9 cellular contexts compared by ENCODE assay signal in genomic region chr7:22361795-22362194, GRCh38. TPM values are rescaled to one million over a fixed set of nuclear protein-coding genes. Genes with fewer than 3 reads are reported as not detected.
DNase-seq lines count a peak whose midpoint lies in the region; ATAC-seq and TF ChIP-seq lines count a peak whose summit lies in the region.
"Had no signal": no experiment of that assay in that cellular context is flagged by ENCODE, and none has a peak within 500 bp of the region (broad histone marks: within the 10 kb centered on the region; RNA-seq: fewer than 3 reads in every experiment).

No MANE protein-coding gene starts in this region.

- no peaks in the 10 kb centered on the region for H4K20me1 ChIP-seq in OCI-LY1 (ENCODE audit: insufficient read depth, low read length)
- peaks cover 8% of the 10 kb centered on the region for H4K20me1 ChIP-seq in neural progenitor cell (ENCODE audit: low read depth)

- H3K4me3 ChIP-seq in BE2C (ENCODE audit: low read depth, low read length) = no peak overlapping the region
- H3K4me3 ChIP-seq in OCI-LY1 (ENCODE audit: low read depth, low read length, poor library complexity, severe bottlenecking) = no peak overlapping the region
- no peak overlapping the region for H3K4me3 ChIP-seq in neural progenitor cell

- H3K36me3 ChIP-seq in BE2C (no peaks in the 10 kb centered on the region), OCI-LY1 (ENCODE audit: insufficient read depth, low read length) (no peaks in the 10 kb centered on the region), neural progenitor cell (no peaks in the 10 kb centered on the region)

- no peak for ATAC-seq in activated CD8-positive, alpha-beta T cell treated with anti-CD3 and anti-CD28 coated beads, Interleukin-2, amount 10 ng/mL, durations not matched to agents 7 days and 5 days

- H3K9ac ChIP-seq in OCI-LY1 (ENCODE audit: low read length) = no peak overlapping the region
- H3K9ac ChIP-seq in neural progenitor cell = no peak overlapping the region

- H3K27me3 ChIP-seq in BE2C (no peaks in the 10 kb centered on the region), OCI-LY1 (ENCODE audit: insufficient read depth, low read length) (no peaks in the 10 kb centered on the region), neural progenitor cell (peaks cover 23% of the 10 kb centered on the region)

- H3K79me2 ChIP-seq in OCI-LY1 (ENCODE audit: insufficient read depth, low read length) (no peaks in the 10 kb centered on the region), neural progenitor cell (ENCODE audit: low read depth) (no peaks in the 10 kb centered on the region)

- peaks cover 37% of the 10 kb centered on the region for H3K27me3 Mint-ChIP-seq in activated CD8-positive, alpha-beta T cell treated with anti-CD3 and anti-CD28 coated beads, Interleukin-2, amount 10 ng/mL, durations not matched to agents 7 days and 5 days (ENCODE audit: low read depth)
- H3K27me3 Mint-ChIP-seq in neural progenitor cell (ENCODE audit: insufficient read depth, low read depth) = peaks cover 11% of the 10 kb centered on the region

- H3K27ac Mint-ChIP-seq in activated CD8-positive, alpha-beta T cell treated with anti-CD3 and anti-CD28 coated beads, Interleukin-2, amount 10 ng/mL, durations not matched to agents 7 days and 5 days = no peak overlapping the region
- no peak overlapping the region for H3K27ac Mint-ChIP-seq in neural progenitor cell

- POLR2A ChIA-PET in activated CD8-positive, alpha-beta T cell treated with anti-CD3 and anti-CD28 coated beads, Interleukin-2, amount 10 ng/mL, durations not matched to agents 7 days and 5 days (lab: Charles Lee) = no interaction called here

- DNase-seq in BE2C (peak; percentile 63), M059J (ENCODE audit: low read depth) (peak; percentile 46), epithelial cell of prostate (ENCODE audit: low read depth, low spot score) (peak; percentile 49), DMS114 treated with DMSO at 0.1 percent for 48 hours (lab: John Stamatoyannopoulos, UW; ENCODE audit: unreplicated experiment) (no peak), epidermal melanocyte (ENCODE audit: insufficient read length, low spot score) (no peak), neural progenitor cell (ENCODE audit: low spot score) (no peak)
- no peak for DNase-seq in activated CD8-positive, alpha-beta T cell treated with anti-CD3 and anti-CD28 coated beads, Interleukin-2, amount 10 ng/mL, durations not matched to agents 7 days and 5 days
- DNase-seq: T1000 had no signal

- CTCF ChIA-PET in activated CD8-positive, alpha-beta T cell treated with anti-CD3 and anti-CD28 coated beads, Interleukin-2, amount 10 ng/mL, durations not matched to agents 7 days and 5 days (lab: Charles Lee) = interaction anchor here (1.4 kb wide), 1 partner anchor 252 kb away, joined by 3 read pairs; no protein-coding TSS in a partner anchor

- H3K9me3 ChIP-seq in BE2C = peaks cover 3% of the 10 kb centered on the region; the same call in 1 of the 2 replicates
- H3K9me3 ChIP-seq in OCI-LY1 (ENCODE audit: low read length) = no peaks in the 10 kb centered on the region
- H3K9me3 ChIP-seq in neural progenitor cell (ENCODE audit: low read depth) = no peaks in the 10 kb centered on the region

- no peak overlapping the region for H3K4me2 ChIP-seq in OCI-LY1 (ENCODE audit: low read length)
- H3K4me2 ChIP-seq in neural progenitor cell = no peak overlapping the region

- no peaks in the 10 kb centered on the region for H3K36me3 Mint-ChIP-seq in activated CD8-positive, alpha-beta T cell treated with anti-CD3 and anti-CD28 coated beads, Interleukin-2, amount 10 ng/mL, durations not matched to agents 7 days and 5 days (ENCODE audit: low read depth)
- H3K36me3 Mint-ChIP-seq in neural progenitor cell = peaks cover 3% of the 10 kb centered on the region

- no peak overlapping the region for H3K27ac ChIP-seq in OCI-LY1 (ENCODE audit: low read depth, low read length, poor library complexity, severe bottlenecking)
- peak overlapping the region; percentile 20 for H3K27ac ChIP-seq in epithelial cell of prostate
- no peak overlapping the region for H3K27ac ChIP-seq in neural progenitor cell

- peaks cover 5% of the 10 kb centered on the region for H3K4me1 Mint-ChIP-seq in activated CD8-positive, alpha-beta T cell treated with anti-CD3 and anti-CD28 coated beads, Interleukin-2, amount 10 ng/mL, durations not matched to agents 7 days and 5 days (ENCODE audit: low read depth)
- H3K4me1 Mint-ChIP-seq in neural progenitor cell = peaks cover 15% of the 10 kb centered on the region

- H3K9me2 ChIP-seq in OCI-LY1 (ENCODE audit: low read depth, low read length) = no peaks in the 10 kb centered on the region

- peak overlapping the region; percentile 59; the same call in 1 of the 2 replicates for H2AFZ ChIP-seq in OCI-LY1 (ENCODE audit: low read length)
- no peak overlapping the region for H2AFZ ChIP-seq in neural progenitor cell (replicated peaks)

- TF ChIP-seq CTCF in BE2C (IDR thresholded peaks at IDR 0.05; ENCODE audit: low read depth, low read length) (no peak), OCI-LY1 (IDR thresholded peaks at IDR 0.05; ENCODE audit: low read length) (no peak), neural progenitor cell (IDR thresholded peaks at IDR 0.05) (no peak)

- H3K4me3 Mint-ChIP-seq in activated CD8-positive, alpha-beta T cell treated with anti-CD3 and anti-CD28 coated beads, Interleukin-2, amount 10 ng/mL, durations not matched to agents 7 days and 5 days = no peak overlapping the region
- no peak overlapping the region for H3K4me3 Mint-ChIP-seq in neural progenitor cell

- H3K4me1 ChIP-seq in BE2C = peaks cover 26% of the 10 kb centered on the region
- peaks cover 37% of the 10 kb centered on the region for H3K4me1 ChIP-seq in OCI-LY1 (ENCODE audit: insufficient read depth, low read length, severe bottlenecking)
- H3K4me1 ChIP-seq in neural progenitor cell = peaks cover 11% of the 10 kb centered on the region

- no peaks in the 10 kb centered on the region for H3K9me3 Mint-ChIP-seq in activated CD8-positive, alpha-beta T cell treated with anti-CD3 and anti-CD28 coated beads, Interleukin-2, amount 10 ng/mL, durations not matched to agents 7 days and 5 days (ENCODE audit: insufficient read depth)
- peaks cover 2% of the 10 kb centered on the region for H3K9me3 Mint-ChIP-seq in neural progenitor cell

- H3F3A ChIP-seq in OCI-LY1 (ENCODE audit: insufficient read depth, low read length) (no peaks in the 10 kb centered on the region), neural progenitor cell (ENCODE audit: low read depth) (peaks cover 9% of the 10 kb centered on the region)

RNA-seq across cellular contexts. Expression of gene RAPGEF5, which starts 4.8 kb away (rescaled TPM):
- polyA plus RNA-seq in BE2C (2012; ENCODE audit: insufficient read depth, insufficient read length, low read depth) = 32.0 TPM
- total RNA-seq in M059J (2014; rRNA removed; shearing (Covaris generic)) = 0.22 and 0.47 TPM in 2 replicates
- under 1 TPM; 0.42 to 0.63 TPM for total RNA-seq in activated CD8-positive, alpha-beta T cell treated with anti-CD3 and anti-CD28 coated beads, Interleukin-2, amount 10 ng/mL, durations not matched to agents 7 days and 5 days
- total RNA-seq in neural progenitor cell (ENCODE audit: low replicate concordance) = 4.6 and 5.7 TPM in 2 replicates

Comparison
In these comparisons a context has a peak if more than half of its experiments do, and no peak if none do; other contexts are left out.
1. DNase-seq: peak in BE2C (single experiment), M059J (single experiment) and epithelial cell of prostate (single experiment); none in DMS114 treated with DMSO at 0.1 percent for 48 hours (single experiment), epidermal melanocyte (single experiment), activated CD8-positive, alpha-beta T cell treated with anti-CD3 and anti-CD28 coated beads, Interleukin-2, amount 10 ng/mL, durations not matched to agents 7 days and 5 days (single experiment) and neural progenitor cell (single experiment).